Comparison of ENCODE assay signal across 7 cellular contexts in genomic region chr6:155171747-155172191, GRCh38.
DNase-seq lines count a peak whose midpoint lies in the region; ATAC-seq, FAIRE-seq and TF ChIP-seq lines count a peak whose summit lies in the region.

No MANE protein-coding gene starts in this region.

- H3K4me3 ChIP-seq in neural cell (ENCODE audit: low read length), result peak overlapping the region; percentile 43

- H3K36me3 ChIP-seq in neural cell (ENCODE audit: insufficient read depth, low read length), result no peaks in the 10 kb centered on the region

- peak overlapping the region; percentile 46 for H3K9ac ChIP-seq in neural cell (ENCODE audit: low read length)

- peak overlapping the region; percentile 53 for H3K4me3 Mint-ChIP-seq in activated naive CD8-positive, alpha-beta T cell treated with anti-CD3 and anti-CD28 coated beads, Interleukin-2, amount 50 U/mL, for 24 hours

- H4K20me1 ChIP-seq in neural cell (ENCODE audit: insufficient read depth), result no peaks in the 10 kb centered on the region

- peaks cover 26% of the 10 kb centered on the region for H3K36me3 Mint-ChIP-seq in activated naive CD8-positive, alpha-beta T cell treated with anti-CD3 and anti-CD28 coated beads, Interleukin-2, amount 50 U/mL, for 24 hours (ENCODE audit: low read depth)

- H3K27ac ChIP-seq in neural cell (ENCODE audit: low read length), result peak overlapping the region; percentile 80

- DNase-seq in GM19239 (ENCODE audit: insufficient read length, low spot score) (no peak), islet precursor cell (no peak)
- no peak for DNase-seq in activated naive CD8-positive, alpha-beta T cell treated with anti-CD3 and anti-CD28 coated beads, Interleukin-2, amount 50 U/mL, for 24 hours
- DNase-seq in activated effector memory CD4-positive, alpha-beta T cell treated with Interleukin-2 at 50 U/mL for 16 hours, result no peak

- H3F3A ChIP-seq in neural cell (ENCODE audit: insufficient read depth, low read length, poor library complexity, severe bottlenecking), result no peaks in the 10 kb centered on the region

- no peaks in the 10 kb centered on the region for H3K79me2 ChIP-seq in neural cell (replicated peaks; ENCODE audit: insufficient read depth, low read length)

- H3K4me1 Mint-ChIP-seq in activated naive CD8-positive, alpha-beta T cell treated with anti-CD3 and anti-CD28 coated beads, Interleukin-2, amount 50 U/mL, for 24 hours, result peaks cover 56% of the 10 kb centered on the region

- H3K4me2 ChIP-seq in neural cell (ENCODE audit: low read length), result peak overlapping the region; percentile 46

- TF ChIP-seq EP300 in neural cell (conservative IDR thresholded peaks at IDR 0.05; ENCODE audit: poor library complexity, severe bottlenecking), result peak; percentile 77

- TF ChIP-seq RAD21 in neural cell (conservative IDR thresholded peaks at IDR 0.05), result no peak

- no peak for TF ChIP-seq CTCF in neural cell (IDR thresholded peaks at IDR 0.05; ENCODE audit: poor library complexity, severe bottlenecking)

- no peaks in the 10 kb centered on the region for H3K9me2 ChIP-seq in neural cell (ENCODE audit: insufficient read depth, low read length)

- peak overlapping the region; percentile 95 for H3K27ac Mint-ChIP-seq in activated naive CD8-positive, alpha-beta T cell treated with anti-CD3 and anti-CD28 coated beads, Interleukin-2, amount 50 U/mL, for 24 hours

- H3K27me3 Mint-ChIP-seq in activated naive CD8-positive, alpha-beta T cell treated with anti-CD3 and anti-CD28 coated beads, Interleukin-2, amount 50 U/mL, for 24 hours, result no peaks in the 10 kb centered on the region

- H2AFZ ChIP-seq in neural cell (ENCODE audit: low read depth, low read length), result peak overlapping the region; percentile 16

- ATAC-seq in HG03342 (IDR thresholded peaks at IDR 0.05; ENCODE audit: unreplicated experiment) (peak; percentile 2), HG03108 (IDR thresholded peaks at IDR 0.05; ENCODE audit: unreplicated experiment) (no peak)
- no peak for ATAC-seq in activated naive CD8-positive, alpha-beta T cell treated with anti-CD3 and anti-CD28 coated beads, Interleukin-2, amount 50 U/mL, for 24 hours

- peak; percentile 67 for FAIRE-seq in GM19239 (lab: Jason Lieb, UNC)

- H3K27me3 ChIP-seq in neural cell (ENCODE audit: insufficient read depth, low read depth, low read length), result no peaks in the 10 kb centered on the region

- no peaks in the 10 kb centered on the region for H3K9me3 Mint-ChIP-seq in activated naive CD8-positive, alpha-beta T cell treated with anti-CD3 and anti-CD28 coated beads, Interleukin-2, amount 50 U/mL, for 24 hours

- H3K9me3 ChIP-seq in neural cell (ENCODE audit: low read length), result no peaks in the 10 kb centered on the region

TF ChIP-seq in neural cell, 6 proteins besides CTCF, POLR2A, EP300 and RAD21:
- peak; percentile 35 for TF ChIP-seq SMC3 (conservative IDR thresholded peaks at IDR 0.05; ENCODE audit: poor library complexity)
- no peak for TF ChIP-seq MXI1 (conservative IDR thresholded peaks at IDR 0.05; ENCODE audit: poor library complexity, severe bottlenecking)
- no peak for TF ChIP-seq TAF1 (IDR thresholded peaks at IDR 0.05; ENCODE audit: low read depth)
- TF ChIP-seq REST (IDR thresholded peaks at IDR 0.05; ENCODE audit: borderline replicate concordance), result no peak
- TF ChIP-seq POLR2AphosphoS5 (IDR thresholded peaks at IDR 0.05), result peak; percentile 69
- no peak for TF ChIP-seq EZH2 (IDR thresholded peaks at IDR 0.05; ENCODE audit: borderline replicate concordance, insufficient read depth, low read length, poor library complexity, severe bottlenecking)
